In the genomic region with DNA sequence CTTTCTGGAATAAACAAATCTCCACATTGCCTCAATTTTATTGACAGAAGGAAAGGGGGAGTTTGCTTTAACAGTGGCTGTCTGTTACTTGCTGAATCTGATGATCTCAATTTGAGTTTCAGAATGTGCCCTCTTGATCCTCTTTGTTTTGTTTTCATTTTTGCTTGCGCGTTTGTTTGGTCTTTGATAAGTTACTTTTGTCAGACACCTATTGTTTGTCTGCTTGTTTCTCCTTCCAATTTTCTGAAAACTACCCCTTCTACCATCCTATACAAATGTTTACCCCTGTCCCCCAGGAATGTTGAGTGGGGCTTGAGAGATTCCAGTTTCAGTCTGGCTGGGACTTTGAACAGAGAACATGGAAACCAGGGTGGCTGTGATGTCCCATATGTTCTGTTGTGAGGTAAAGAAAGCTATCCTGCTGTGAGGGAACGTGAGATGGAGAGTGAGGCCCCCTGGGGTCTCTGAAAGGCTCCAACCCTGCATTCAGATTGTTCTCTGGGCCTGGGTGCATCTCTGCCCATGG, we compare ENCODE assay signal across 1 cellular context.
TF ChIP-seq lines count a peak whose summit lies in the region.

No MANE protein-coding gene starts in this region.

TF ChIP-seq in HepG2, 621 proteins besides CTCF, POLR2A, EP300 and RAD21 (continues in another document):
- TF ChIP-seq ZBTB38 (CRISPR knock-in tag; IDR thresholded peaks at IDR 0.05) (no peak), ZNF329 (CRISPR knock-in tag; IDR thresholded peaks at IDR 0.05; ENCODE audit: low read depth) (no peak), ZKSCAN1 (IDR thresholded peaks at IDR 0.05; ENCODE audit: low read length) (no peak), ZNF44 (CRISPR knock-in tag; IDR thresholded peaks at IDR 0.05) (no peak), ZFY (CRISPR knock-in tag; IDR thresholded peaks at IDR 0.05) (no peak), TEAD2 (CRISPR knock-in tag; IDR thresholded peaks at IDR 0.05) (no peak), TBX3 (IDR thresholded peaks at IDR 0.05; ENCODE audit: borderline replicate concordance) (peak; percentile 55; the same call in 1 of the 2 replicates), GLMP (CRISPR knock-in tag; IDR thresholded peaks at IDR 0.05; ENCODE audit: borderline replicate concordance) (no peak), ZHX2 (IDR thresholded peaks at IDR 0.05; ENCODE audit: low read depth) (no peak), ZHX2 (CRISPR knock-in tag; IDR thresholded peaks at IDR 0.05; ENCODE audit: borderline replicate concordance) (no peak), BHLHE40 (IDR thresholded peaks at IDR 0.05; ENCODE audit: low read length) (no peak), HCFC1 (IDR thresholded peaks at IDR 0.05; ENCODE audit: low read depth, low read length) (no peak), PRDM4 (CRISPR knock-in tag; IDR thresholded peaks at IDR 0.05; ENCODE audit: borderline replicate concordance) (no peak), ZNF564 (CRISPR knock-in tag; IDR thresholded peaks at IDR 0.05) (no peak), FOXO1 (CRISPR knock-in tag; IDR thresholded peaks at IDR 0.05) (peak; percentile 68; the same call in 1 of the 2 replicates), PHB2 (IDR thresholded peaks at IDR 0.05; ENCODE audit: partially characterized antibody) (no peak), TRIM22 (IDR thresholded peaks at IDR 0.05) (no peak), ZBTB1 (CRISPR knock-in tag; IDR thresholded peaks at IDR 0.05; ENCODE audit: borderline replicate concordance) (no peak), ZSCAN20 (CRISPR knock-in tag; IDR thresholded peaks at IDR 0.05; ENCODE audit: borderline replicate concordance) (no peak), GRHL1 (CRISPR knock-in tag; conservative IDR thresholded peaks at IDR 0.05) (no peak)
- TF ChIP-seq, protein P1, sequence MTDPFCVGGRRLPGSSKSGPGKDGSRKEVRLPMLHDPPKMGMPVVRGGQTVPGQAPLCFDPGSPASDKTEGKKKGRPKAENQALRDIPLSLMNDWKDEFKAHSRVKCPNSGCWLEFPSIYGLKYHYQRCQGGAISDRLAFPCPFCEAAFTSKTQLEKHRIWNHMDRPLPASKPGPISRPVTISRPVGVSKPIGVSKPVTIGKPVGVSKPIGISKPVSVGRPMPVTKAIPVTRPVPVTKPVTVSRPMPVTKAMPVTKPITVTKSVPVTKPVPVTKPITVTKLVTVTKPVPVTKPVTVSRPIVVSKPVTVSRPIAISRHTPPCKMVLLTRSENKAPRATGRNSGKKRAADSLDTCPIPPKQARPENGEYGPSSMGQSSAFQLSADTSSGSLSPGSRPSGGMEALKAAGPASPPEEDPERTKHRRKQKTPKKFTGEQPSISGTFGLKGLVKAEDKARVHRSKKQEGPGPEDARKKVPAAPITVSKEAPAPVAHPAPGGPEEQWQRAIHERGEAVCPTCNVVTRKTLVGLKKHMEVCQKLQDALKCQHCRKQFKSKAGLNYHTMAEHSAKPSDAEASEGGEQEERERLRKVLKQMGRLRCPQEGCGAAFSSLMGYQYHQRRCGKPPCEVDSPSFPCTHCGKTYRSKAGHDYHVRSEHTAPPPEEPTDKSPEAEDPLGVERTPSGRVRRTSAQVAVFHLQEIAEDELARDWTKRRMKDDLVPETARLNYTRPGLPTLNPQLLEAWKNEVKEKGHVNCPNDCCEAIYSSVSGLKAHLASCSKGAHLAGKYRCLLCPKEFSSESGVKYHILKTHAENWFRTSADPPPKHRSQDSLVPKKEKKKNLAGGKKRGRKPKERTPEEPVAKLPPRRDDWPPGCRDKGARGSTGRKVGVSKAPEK (CRISPR knock-in tag; IDR thresholded peaks at IDR 0.05; ENCODE audit: borderline replicate concordance) = no peak
- TF ChIP-seq, protein P2, sequence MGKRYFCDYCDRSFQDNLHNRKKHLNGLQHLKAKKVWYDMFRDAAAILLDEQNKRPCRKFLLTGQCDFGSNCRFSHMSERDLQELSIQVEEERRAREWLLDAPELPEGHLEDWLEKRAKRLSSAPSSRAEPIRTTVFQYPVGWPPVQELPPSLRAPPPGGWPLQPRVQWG (CRISPR knock-in tag; IDR thresholded peaks at IDR 0.05; ENCODE audit: borderline replicate concordance, low read depth) = no peak
- TF ChIP-seq, protein P3, sequence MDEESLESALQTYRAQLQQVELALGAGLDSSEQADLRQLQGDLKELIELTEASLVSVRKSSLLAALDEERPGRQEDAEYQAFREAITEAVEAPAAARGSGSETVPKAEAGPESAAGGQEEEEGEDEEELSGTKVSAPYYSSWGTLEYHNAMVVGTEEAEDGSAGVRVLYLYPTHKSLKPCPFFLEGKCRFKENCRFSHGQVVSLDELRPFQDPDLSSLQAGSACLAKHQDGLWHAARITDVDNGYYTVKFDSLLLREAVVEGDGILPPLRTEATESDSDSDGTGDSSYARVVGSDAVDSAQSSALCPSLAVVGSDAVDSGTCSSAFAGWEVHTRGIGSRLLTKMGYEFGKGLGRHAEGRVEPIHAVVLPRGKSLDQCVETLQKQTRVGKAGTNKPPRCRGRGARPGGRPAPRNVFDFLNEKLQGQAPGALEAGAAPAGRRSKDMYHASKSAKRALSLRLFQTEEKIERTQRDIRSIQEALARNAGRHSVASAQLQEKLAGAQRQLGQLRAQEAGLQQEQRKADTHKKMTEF (CRISPR knock-in tag; IDR thresholded peaks at IDR 0.05) = peak; percentile 25; the same call in 1 of the 2 replicates
- TF ChIP-seq, protein P4, sequence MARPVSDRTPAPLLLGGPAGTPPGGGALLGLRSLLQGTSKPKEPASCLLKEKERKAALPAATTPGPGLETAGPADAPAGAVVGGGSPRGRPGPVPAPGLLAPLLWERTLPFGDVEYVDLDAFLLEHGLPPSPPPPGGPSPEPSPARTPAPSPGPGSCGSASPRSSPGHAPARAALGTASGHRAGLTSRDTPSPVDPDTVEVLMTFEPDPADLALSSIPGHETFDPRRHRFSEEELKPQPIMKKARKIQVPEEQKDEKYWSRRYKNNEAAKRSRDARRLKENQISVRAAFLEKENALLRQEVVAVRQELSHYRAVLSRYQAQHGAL (CRISPR knock-in tag; IDR thresholded peaks at IDR 0.05; ENCODE audit: not compliant biosample characterization) = no peak
- TF ChIP-seq, protein P5, sequence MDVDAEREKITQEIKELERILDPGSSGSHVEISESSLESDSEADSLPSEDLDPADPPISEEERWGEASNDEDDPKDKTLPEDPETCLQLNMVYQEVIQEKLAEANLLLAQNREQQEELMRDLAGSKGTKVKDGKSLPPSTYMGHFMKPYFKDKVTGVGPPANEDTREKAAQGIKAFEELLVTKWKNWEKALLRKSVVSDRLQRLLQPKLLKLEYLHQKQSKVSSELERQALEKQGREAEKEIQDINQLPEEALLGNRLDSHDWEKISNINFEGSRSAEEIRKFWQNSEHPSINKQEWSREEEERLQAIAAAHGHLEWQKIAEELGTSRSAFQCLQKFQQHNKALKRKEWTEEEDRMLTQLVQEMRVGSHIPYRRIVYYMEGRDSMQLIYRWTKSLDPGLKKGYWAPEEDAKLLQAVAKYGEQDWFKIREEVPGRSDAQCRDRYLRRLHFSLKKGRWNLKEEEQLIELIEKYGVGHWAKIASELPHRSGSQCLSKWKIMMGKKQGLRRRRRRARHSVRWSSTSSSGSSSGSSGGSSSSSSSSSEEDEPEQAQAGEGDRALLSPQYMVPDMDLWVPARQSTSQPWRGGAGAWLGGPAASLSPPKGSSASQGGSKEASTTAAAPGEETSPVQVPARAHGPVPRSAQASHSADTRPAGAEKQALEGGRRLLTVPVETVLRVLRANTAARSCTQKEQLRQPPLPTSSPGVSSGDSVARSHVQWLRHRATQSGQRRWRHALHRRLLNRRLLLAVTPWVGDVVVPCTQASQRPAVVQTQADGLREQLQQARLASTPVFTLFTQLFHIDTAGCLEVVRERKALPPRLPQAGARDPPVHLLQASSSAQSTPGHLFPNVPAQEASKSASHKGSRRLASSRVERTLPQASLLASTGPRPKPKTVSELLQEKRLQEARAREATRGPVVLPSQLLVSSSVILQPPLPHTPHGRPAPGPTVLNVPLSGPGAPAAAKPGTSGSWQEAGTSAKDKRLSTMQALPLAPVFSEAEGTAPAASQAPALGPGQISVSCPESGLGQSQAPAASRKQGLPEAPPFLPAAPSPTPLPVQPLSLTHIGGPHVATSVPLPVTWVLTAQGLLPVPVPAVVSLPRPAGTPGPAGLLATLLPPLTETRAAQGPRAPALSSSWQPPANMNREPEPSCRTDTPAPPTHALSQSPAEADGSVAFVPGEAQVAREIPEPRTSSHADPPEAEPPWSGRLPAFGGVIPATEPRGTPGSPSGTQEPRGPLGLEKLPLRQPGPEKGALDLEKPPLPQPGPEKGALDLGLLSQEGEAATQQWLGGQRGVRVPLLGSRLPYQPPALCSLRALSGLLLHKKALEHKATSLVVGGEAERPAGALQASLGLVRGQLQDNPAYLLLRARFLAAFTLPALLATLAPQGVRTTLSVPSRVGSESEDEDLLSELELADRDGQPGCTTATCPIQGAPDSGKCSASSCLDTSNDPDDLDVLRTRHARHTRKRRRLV (CRISPR knock-in tag; IDR thresholded peaks at IDR 0.05) = no peak
